8 cellular contexts compared by ENCODE assay signal in genomic region chr3:12993022-12993622, GRCh38.
DNase-seq lines count a peak whose midpoint lies in the region; ATAC-seq and TF ChIP-seq lines count a peak whose summit lies in the region.

No MANE protein-coding gene starts in this region.

- H3K9me3 ChIP-seq in DND-41 (ENCODE audit: insufficient read depth, low read length, severe bottlenecking), result no peaks in the 10 kb centered on the region
- H3K9me3 ChIP-seq in gastroesophageal sphincter, result no peaks in the 10 kb centered on the region

- no peak for DNase-seq in DND-41
- peak; percentile 38 for DNase-seq in RPMI7951 (ENCODE audit: low read depth)
- peak; percentile 81 for DNase-seq in posterior vena cava (ENCODE audit: low spot score)
- no peak for DNase-seq in GOT3 (lab: John Stamatoyannopoulos, UW)
- no peak for DNase-seq in NCI-H2029 (lab: John Stamatoyannopoulos, UW)
- no peak for DNase-seq in NCI-H2196 (lab: John Stamatoyannopoulos, UW; ENCODE audit: unreplicated experiment)

- H3K27ac ChIP-seq in DND-41 (ENCODE audit: low read length) (no peak overlapping the region), gastroesophageal sphincter (peak overlapping the region; percentile 44 to 95 (median 92))

- H3K36me3 ChIP-seq in DND-41 (ENCODE audit: insufficient read depth, low read length) (no peaks in the 10 kb centered on the region; the same call in 1 of the 2 replicates), gastroesophageal sphincter (no peaks in the 10 kb centered on the region)

- TF ChIP-seq POLR2A in gastroesophageal sphincter (IDR thresholded peaks at IDR 0.05), result no peak

- H3K4me2 ChIP-seq in DND-41 (ENCODE audit: insufficient read depth, low read length), result peak overlapping the region; percentile 47; the same call in 1 of the 2 replicates

- no peak for TF ChIP-seq EP300 in gastroesophageal sphincter (IDR thresholded peaks at IDR 0.05)

- H3K79me2 ChIP-seq in DND-41 (ENCODE audit: insufficient read depth, low read length), result no peaks in the 10 kb centered on the region

- H3K4me3 ChIP-seq in DND-41 (ENCODE audit: low read depth in 1 of 2, low read length in 2 of 2) (no peak overlapping the region), gastroesophageal sphincter (peak overlapping the region; percentile 68 to 88)

- 0 out of 2 replicates have a peak, but pooled peaks cover 2% of the 10 kb centered on the region for H4K20me1 ChIP-seq in DND-41 (ENCODE audit: insufficient read depth, low read length)

- H3K9ac ChIP-seq in DND-41 (ENCODE audit: low read depth, low read length), result no peak overlapping the region

- intact Hi-C loops in posterior vena cava (cut with DNase I), result loop anchor here in 1 of 2 donors (5.0 kb wide), 1 partner anchor 86 kb away; no protein-coding TSS in a partner anchor

- H3K27me3 ChIP-seq in DND-41 (ENCODE audit: insufficient read depth, low read length, poor library complexity) (no peaks in the 10 kb centered on the region), gastroesophageal sphincter (no peaks in the 10 kb centered on the region)

- ATAC-seq in DND-41 (ENCODE audit: insufficient read depth, low read depth) (no peak), gastroesophageal sphincter (peak; percentile 8), GM19467 (IDR thresholded peaks at IDR 0.05; ENCODE audit: unreplicated experiment) (no peak)

- WGBS in gastroesophageal sphincter (ENCODE audit: low coverage in 1 of 2), 2 donors, result no CpG with 5 or more reads among the region's 27 CpGs

- H2AFZ ChIP-seq in DND-41 (ENCODE audit: low read depth, low read length), result no peak overlapping the region

- peaks cover 23% of the 10 kb centered on the region for H3K4me1 ChIP-seq in DND-41 (ENCODE audit: insufficient read depth, low read length)
- H3K4me1 ChIP-seq in gastroesophageal sphincter, result peaks cover 0 to 60% (median 17%) of the 10 kb centered on the region in 3 donors

- TF ChIP-seq CTCF in DND-41 (IDR thresholded peaks at IDR 0.05; ENCODE audit: borderline replicate concordance, extremely low read depth, low read length, poor library complexity, severe bottlenecking) (peak; percentile 26), gastroesophageal sphincter (IDR thresholded peaks at IDR 0.05) (no peak)

Comparison
In these comparisons a context has a peak if more than half of its experiments do, and no peak if none do; other contexts are left out.
1. DNase-seq: peak in RPMI7951 (single experiment) and posterior vena cava (single experiment); none in DND-41 (single experiment), GOT3 (single experiment), NCI-H2029 (single experiment) and NCI-H2196 (single experiment).
2. H3K4me3 ChIP-seq: peak in gastroesophageal sphincter (2 of 2); none in DND-41 (0 of 2).